ENCODE assay signal across 27 cellular contexts in genomic region chr10:17068953-17069352, GRCh38.
"Had no signal": no experiment of that assay in that cellular context is flagged by ENCODE, and none has a peak within 500 bp of the region (broad histone marks: within the 10 kb centered on the region; RNA-seq: fewer than 3 reads in every experiment).

No MANE protein-coding gene starts in this region.

- H3K4me3 ChIP-seq: esophagus squamous epithelium, heart right ventricle, left lung, prostate gland, right atrium auricular region, stomach, thyroid gland, vagina had no signal

- H3K9me3 ChIP-seq: esophagus squamous epithelium, left lung, prostate gland, right atrium auricular region, stomach, thyroid gland, vagina had no signal

- H3K4me1 ChIP-seq: esophagus squamous epithelium, heart right ventricle, left lung, prostate gland, right atrium auricular region, stomach, thyroid gland had no signal

- H3K27ac ChIP-seq: esophagus squamous epithelium, heart right ventricle, left lung, prostate gland, right atrium auricular region, stomach, thyroid gland, vagina had no signal

- DNase-seq: effector memory CD8-positive, alpha-beta T cell; erythroblast; esophagus squamous epithelium; foreskin melanocyte; glutamatergic neuron; heart right ventricle; hippocampal formation; left cardiac atrium; left lung; mesendoderm; midbrain; naive thymus-derived CD8-positive, alpha-beta T cell; nephron progenitor cell; nucleus accumbens; stimulated activated CD4-positive, alpha-beta T cell treated with anti-CD3 and anti-CD28 coated beads, Interleukin-2, amount 100 ng/mL, for 24 hours; stimulated activated CD4-positive, alpha-beta T cell treated with anti-CD3 and anti-CD28 coated beads, Interleukin-4, amount 100 ng/mL, for 24 hours; stimulated activated naive CD4-positive, alpha-beta T cell treated with Interleukin-2 at 50 U/mL for 16 hours; stomach; thyroid gland; trophoblast cell had no signal

- FAIRE-seq: endometrium, islet of Langerhans had no signal

- ATAC-seq: effector memory CD8-positive, alpha-beta T cell; heart right ventricle; left cardiac atrium; left lung; naive thymus-derived CD8-positive, alpha-beta T cell; sciatic nerve; stimulated activated effector memory CD8-positive, alpha-beta T cell treated with anti-CD3 and anti-CD28 coated beads, Interleukin-12 subunit alpha, Interleukin-12 subunit beta, amount 100 ng/mL, for 72 hours had no signal

- H3K36me3 ChIP-seq: esophagus squamous epithelium, heart right ventricle, left lung, prostate gland, right atrium auricular region, stomach, thyroid gland, vagina had no signal

- H3K27me3 ChIP-seq: esophagus squamous epithelium, heart right ventricle, left lung, right atrium auricular region, stomach, thyroid gland, vagina had no signal
